Comparison of ENCODE assay signal across 1 cellular context in the genomic region with DNA sequence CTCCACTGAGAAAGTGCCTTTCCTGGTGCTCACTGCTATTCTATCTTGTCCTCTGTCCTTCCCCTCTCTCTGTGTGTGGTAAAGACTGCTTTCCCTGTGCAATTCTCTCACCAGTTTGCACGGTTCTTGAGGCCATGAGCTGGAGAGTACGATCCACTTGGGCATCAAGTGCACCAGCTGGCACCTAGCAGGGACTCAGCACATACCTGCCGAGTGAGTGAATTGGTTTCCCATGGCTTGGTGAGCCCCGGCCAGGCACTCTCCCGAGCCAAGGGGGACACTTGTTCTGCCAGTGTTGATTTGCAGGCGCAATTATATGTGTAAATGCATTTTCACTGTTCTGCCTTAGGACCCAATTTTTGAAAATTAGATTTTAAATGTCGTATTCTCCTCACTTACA.
TF ChIP-seq lines count a peak whose summit lies in the region.

No MANE protein-coding gene starts in this region.

TF ChIP-seq in SK-N-SH treated with all-trans-retinoic acid at 6 μM for 48 hours, 23 proteins besides CTCF, POLR2A, EP300 and RAD21 (continued from another document):
- TF ChIP-seq, protein P1, sequence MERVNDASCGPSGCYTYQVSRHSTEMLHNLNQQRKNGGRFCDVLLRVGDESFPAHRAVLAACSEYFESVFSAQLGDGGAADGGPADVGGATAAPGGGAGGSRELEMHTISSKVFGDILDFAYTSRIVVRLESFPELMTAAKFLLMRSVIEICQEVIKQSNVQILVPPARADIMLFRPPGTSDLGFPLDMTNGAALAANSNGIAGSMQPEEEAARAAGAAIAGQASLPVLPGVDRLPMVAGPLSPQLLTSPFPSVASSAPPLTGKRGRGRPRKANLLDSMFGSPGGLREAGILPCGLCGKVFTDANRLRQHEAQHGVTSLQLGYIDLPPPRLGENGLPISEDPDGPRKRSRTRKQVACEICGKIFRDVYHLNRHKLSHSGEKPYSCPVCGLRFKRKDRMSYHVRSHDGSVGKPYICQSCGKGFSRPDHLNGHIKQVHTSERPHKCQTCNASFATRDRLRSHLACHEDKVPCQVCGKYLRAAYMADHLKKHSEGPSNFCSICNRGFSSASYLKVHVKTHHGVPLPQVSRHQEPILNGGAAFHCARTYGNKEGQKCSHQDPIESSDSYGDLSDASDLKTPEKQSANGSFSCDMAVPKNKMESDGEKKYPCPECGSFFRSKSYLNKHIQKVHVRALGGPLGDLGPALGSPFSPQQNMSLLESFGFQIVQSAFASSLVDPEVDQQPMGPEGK (CRISPR knock-in tag; IDR thresholded peaks at IDR 0.05; ENCODE audit: borderline replicate concordance), result no peak
- TF ChIP-seq, protein P2, sequence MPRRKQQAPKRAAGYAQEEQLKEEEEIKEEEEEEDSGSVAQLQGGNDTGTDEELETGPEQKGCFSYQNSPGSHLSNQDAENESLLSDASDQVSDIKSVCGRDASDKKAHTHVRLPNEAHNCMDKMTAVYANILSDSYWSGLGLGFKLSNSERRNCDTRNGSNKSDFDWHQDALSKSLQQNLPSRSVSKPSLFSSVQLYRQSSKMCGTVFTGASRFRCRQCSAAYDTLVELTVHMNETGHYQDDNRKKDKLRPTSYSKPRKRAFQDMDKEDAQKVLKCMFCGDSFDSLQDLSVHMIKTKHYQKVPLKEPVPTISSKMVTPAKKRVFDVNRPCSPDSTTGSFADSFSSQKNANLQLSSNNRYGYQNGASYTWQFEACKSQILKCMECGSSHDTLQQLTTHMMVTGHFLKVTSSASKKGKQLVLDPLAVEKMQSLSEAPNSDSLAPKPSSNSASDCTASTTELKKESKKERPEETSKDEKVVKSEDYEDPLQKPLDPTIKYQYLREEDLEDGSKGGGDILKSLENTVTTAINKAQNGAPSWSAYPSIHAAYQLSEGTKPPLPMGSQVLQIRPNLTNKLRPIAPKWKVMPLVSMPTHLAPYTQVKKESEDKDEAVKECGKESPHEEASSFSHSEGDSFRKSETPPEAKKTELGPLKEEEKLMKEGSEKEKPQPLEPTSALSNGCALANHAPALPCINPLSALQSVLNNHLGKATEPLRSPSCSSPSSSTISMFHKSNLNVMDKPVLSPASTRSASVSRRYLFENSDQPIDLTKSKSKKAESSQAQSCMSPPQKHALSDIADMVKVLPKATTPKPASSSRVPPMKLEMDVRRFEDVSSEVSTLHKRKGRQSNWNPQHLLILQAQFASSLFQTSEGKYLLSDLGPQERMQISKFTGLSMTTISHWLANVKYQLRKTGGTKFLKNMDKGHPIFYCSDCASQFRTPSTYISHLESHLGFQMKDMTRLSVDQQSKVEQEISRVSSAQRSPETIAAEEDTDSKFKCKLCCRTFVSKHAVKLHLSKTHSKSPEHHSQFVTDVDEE (CRISPR knock-in tag; IDR thresholded peaks at IDR 0.05), result no peak
- no peak for TF ChIP-seq ARNTL (CRISPR knock-in tag; IDR thresholded peaks at IDR 0.05; ENCODE audit: borderline replicate concordance, low read depth)
- TF ChIP-seq, protein P3, sequence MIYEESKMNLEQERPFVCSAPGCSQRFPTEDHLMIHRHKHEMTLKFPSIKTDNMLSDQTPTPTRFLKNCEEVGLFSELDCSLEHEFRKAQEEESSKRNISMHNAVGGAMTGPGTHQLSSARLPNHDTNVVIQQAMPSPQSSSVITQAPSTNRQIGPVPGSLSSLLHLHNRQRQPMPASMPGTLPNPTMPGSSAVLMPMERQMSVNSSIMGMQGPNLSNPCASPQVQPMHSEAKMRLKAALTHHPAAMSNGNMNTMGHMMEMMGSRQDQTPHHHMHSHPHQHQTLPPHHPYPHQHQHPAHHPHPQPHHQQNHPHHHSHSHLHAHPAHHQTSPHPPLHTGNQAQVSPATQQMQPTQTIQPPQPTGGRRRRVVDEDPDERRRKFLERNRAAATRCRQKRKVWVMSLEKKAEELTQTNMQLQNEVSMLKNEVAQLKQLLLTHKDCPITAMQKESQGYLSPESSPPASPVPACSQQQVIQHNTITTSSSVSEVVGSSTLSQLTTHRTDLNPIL (CRISPR knock-in tag; IDR thresholded peaks at IDR 0.05; ENCODE audit: low read depth), result no peak
